In the genomic region with DNA sequence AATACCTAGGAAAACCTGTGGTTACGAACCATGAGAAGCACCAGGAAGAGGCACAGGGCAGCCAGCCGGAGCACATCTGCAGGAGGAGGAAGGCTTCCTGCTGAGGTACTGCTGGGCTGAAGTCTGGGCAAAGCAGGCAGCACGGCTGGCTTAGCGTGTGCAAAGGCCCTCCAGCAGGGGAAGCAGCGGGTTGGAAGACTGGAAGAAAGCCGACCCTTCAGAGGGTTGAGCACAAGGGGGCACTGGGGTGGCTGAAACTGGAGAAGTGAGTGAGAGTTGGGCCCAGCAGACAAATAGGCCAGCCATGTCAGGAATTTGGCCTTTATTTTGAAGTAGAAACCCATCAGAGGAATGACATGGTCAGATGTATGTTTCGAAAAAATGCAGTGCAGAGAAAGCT, we compare ENCODE assay signal across 1 cellular context.
TF ChIP-seq lines count a peak whose summit lies in the region.

No MANE protein-coding gene starts in this region.

TF ChIP-seq in H1, 55 proteins besides CTCF, POLR2A, EP300 and RAD21:
- TF ChIP-seq ASH2L (IDR thresholded peaks at IDR 0.05; ENCODE audit: low read length) = no peak
TF ChIP-seq in H1: peak in this region for 0.
